ENCODE assay signal across 8 cellular contexts in the genomic region with DNA sequence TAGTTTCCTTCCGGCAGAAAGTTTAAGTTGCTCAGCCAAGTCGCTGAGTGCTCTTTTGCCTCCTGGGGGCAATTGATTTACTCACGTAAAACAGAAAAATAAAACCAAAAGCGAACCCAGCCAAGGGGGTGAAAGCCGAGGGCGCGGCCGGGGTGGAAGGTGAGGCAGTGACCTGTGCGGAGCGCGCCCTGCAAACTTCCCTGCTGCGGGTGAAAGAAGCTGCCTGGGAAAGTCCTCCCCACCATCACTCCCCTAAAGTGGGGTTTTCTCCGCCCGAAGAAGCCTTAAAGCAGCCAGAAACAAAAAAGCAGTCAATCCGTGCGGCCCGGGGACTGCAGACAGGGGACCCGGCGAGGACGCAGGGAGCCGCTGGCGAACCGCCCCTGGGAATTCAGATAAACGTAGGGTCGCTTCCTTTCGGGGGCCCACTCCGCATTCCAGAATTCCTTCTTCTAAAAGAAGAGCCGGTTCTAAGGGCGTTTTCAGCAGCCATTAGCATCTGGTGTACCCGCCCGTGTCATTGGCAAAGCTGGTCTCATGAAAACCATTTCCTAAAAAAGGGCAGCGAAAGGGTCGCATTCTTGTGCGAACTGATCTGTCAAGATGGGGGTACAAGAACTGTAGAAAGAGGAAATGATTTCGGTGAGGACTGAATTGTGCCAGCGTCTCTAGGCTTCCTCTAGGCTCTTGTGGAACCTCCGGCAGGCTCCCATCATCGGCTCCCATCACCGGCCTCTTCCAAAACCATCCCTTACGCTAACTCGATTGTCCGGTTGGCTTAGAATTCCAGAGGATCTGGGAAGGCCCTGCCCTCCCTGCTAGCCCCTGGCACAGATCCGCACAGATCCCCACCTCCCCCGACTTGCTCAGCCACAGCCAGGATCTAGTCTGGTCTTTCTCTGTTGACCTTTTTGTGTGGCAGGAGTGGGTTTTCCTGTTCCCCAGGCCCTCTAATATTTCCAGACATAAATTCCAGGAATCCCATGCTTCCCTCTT. TPM values are rescaled to one million over a fixed set of nuclear protein-coding genes. Genes with fewer than 3 reads are reported as not detected.
DNase-seq lines count a peak whose midpoint lies in the region; ATAC-seq and TF ChIP-seq lines count a peak whose summit lies in the region.

No MANE protein-coding gene starts in this region.

- H3K27ac Mint-ChIP-seq in natural killer cell treated with Interleukin-12 subunit alpha and Interleukin-12 subunit beta and Interleukin-15 and Interleukin-18, amount 100 ng/mL, for 72 hours = peak overlapping the region in 1 of 2 donors; percentile 41

- peak; percentile 4; the same call in 1 of the 3 replicates for ATAC-seq in SK-N-SH treated with all-trans-retinoic acid at 6 μM for 48 hours
- no peak for ATAC-seq in natural killer cell treated with Interleukin-12 subunit alpha and Interleukin-12 subunit beta and Interleukin-15 and Interleukin-18, amount 100 ng/mL, for 72 hours
- ATAC-seq in HG03097 (IDR thresholded peaks at IDR 0.05; ENCODE audit: low FRiP score, unreplicated experiment) = no peak

- WGBS in esophagus squamous epithelium, 2 donors = 15 to 16% methylated on average over 17 to 21 of the region's 44 CpGs

- H3K27ac ChIP-seq in esophagus squamous epithelium = peak overlapping the region; percentile 88 to 92 (median 90)

- TF ChIP-seq CTCF in esophagus squamous epithelium (IDR thresholded peaks at IDR 0.05) = no peak

- peaks cover 46 to 82% of the 10 kb centered on the region in 2 donors for H3K27me3 Mint-ChIP-seq in natural killer cell treated with Interleukin-12 subunit alpha and Interleukin-12 subunit beta and Interleukin-15 and Interleukin-18, amount 100 ng/mL, for 72 hours

- H3K9me3 Mint-ChIP-seq in natural killer cell treated with Interleukin-12 subunit alpha and Interleukin-12 subunit beta and Interleukin-15 and Interleukin-18, amount 100 ng/mL, for 72 hours = no peaks in the 10 kb centered on the region

- H3K36me3 Mint-ChIP-seq in natural killer cell treated with Interleukin-12 subunit alpha and Interleukin-12 subunit beta and Interleukin-15 and Interleukin-18, amount 100 ng/mL, for 72 hours = no peaks in the 10 kb centered on the region

- DNase-seq in DMS53 (lab: John Stamatoyannopoulos, UW) (peak; percentile 42), DMS53 treated with DMSO at 0.1 percent for 48 hours (lab: John Stamatoyannopoulos, UW; ENCODE audit: unreplicated experiment) (no peak), esophagus squamous epithelium (lab: John Stamatoyannopoulos, UW) (no peak), NCI-H526 treated with DMSO at 0.1 percent for 48 hours (lab: John Stamatoyannopoulos, UW) (no peak), NCI-H1105 (lab: John Stamatoyannopoulos, UW) (no peak)
- DNase-seq in natural killer cell treated with Interleukin-12 subunit alpha and Interleukin-12 subunit beta and Interleukin-15 and Interleukin-18, amount 100 ng/mL, for 72 hours (ENCODE audit: low spot score) = no peak

- peaks cover 18 to 65% (median 28%) of the 10 kb centered on the region in 3 donors for H3K4me1 ChIP-seq in esophagus squamous epithelium

- peaks cover 28 to 38% of the 10 kb centered on the region in 2 donors for H3K4me1 Mint-ChIP-seq in natural killer cell treated with Interleukin-12 subunit alpha and Interleukin-12 subunit beta and Interleukin-15 and Interleukin-18, amount 100 ng/mL, for 72 hours (ENCODE audit: low read depth in 2 of 2)

- TF ChIP-seq POLR2A in esophagus squamous epithelium (IDR thresholded peaks at IDR 0.05) = no peak

- no peaks in the 10 kb centered on the region for H3K27me3 ChIP-seq in esophagus squamous epithelium

- intact Hi-C loops in esophagus squamous epithelium (cut with DNase I) = no loop called here

- peak overlapping the region; percentile 64 to 92 (median 86) for H3K4me3 ChIP-seq in esophagus squamous epithelium

- peak overlapping the region; percentile 86 for H3K4me3 Mint-ChIP-seq in natural killer cell treated with Interleukin-12 subunit alpha and Interleukin-12 subunit beta and Interleukin-15 and Interleukin-18, amount 100 ng/mL, for 72 hours

- no peaks in the 10 kb centered on the region for H3K9me3 ChIP-seq in esophagus squamous epithelium

- H3K36me3 ChIP-seq in esophagus squamous epithelium = no peaks in the 10 kb centered on the region

TF ChIP-seq in SK-N-SH treated with all-trans-retinoic acid at 6 μM for 48 hours, 23 proteins besides CTCF, POLR2A, EP300 and RAD21:
- TF ChIP-seq ESRRG (CRISPR knock-in tag; IDR thresholded peaks at IDR 0.05) (no peak), ZNF70 (CRISPR knock-in tag; IDR thresholded peaks at IDR 0.05) (no peak), TOX (CRISPR knock-in tag; IDR thresholded peaks at IDR 0.05; ENCODE audit: borderline replicate concordance) (no peak), PPARA (CRISPR knock-in tag; IDR thresholded peaks at IDR 0.05; ENCODE audit: borderline replicate concordance) (no peak), TSHZ2 (CRISPR knock-in tag; IDR thresholded peaks at IDR 0.05) (no peak), ZNF8 (CRISPR knock-in tag; IDR thresholded peaks at IDR 0.05) (no peak), RARB (CRISPR knock-in tag; IDR thresholded peaks at IDR 0.05) (no peak), ARNTL (CRISPR knock-in tag; IDR thresholded peaks at IDR 0.05; ENCODE audit: borderline replicate concordance, low read depth) (no peak), SNAI2 (CRISPR knock-in tag; IDR thresholded peaks at IDR 0.05) (no peak)
- TF ChIP-seq, protein P1, sequence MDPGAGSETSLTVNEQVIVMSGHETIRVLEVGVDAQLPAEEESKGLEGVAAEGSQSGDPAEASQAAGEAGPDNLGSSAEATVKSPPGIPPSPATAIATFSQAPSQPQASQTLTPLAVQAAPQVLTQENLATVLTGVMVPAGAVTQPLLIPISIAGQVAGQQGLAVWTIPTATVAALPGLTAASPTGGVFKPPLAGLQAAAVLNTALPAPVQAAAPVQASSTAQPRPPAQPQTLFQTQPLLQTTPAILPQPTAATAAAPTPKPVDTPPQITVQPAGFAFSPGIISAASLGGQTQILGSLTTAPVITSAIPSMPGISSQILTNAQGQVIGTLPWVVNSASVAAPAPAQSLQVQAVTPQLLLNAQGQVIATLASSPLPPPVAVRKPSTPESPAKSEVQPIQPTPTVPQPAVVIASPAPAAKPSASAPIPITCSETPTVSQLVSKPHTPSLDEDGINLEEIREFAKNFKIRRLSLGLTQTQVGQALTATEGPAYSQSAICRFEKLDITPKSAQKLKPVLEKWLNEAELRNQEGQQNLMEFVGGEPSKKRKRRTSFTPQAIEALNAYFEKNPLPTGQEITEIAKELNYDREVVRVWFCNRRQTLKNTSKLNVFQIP (CRISPR knock-in tag; IDR thresholded peaks at IDR 0.05; ENCODE audit: borderline replicate concordance, low read depth) = no peak

RNA-seq across cellular contexts. Expression of gene RAB31, which starts 1.1 kb away (rescaled TPM):
- 10 to 100 TPM; 17.4 to 76.0 (median 45.0) TPM for total RNA-seq in esophagus squamous epithelium
- total RNA-seq in natural killer cell treated with Interleukin-12 subunit alpha and Interleukin-12 subunit beta and Interleukin-15 and Interleukin-18, amount 100 ng/mL, for 72 hours = 1 to 10 TPM; 1.7 to 6.9 TPM
